Comparison of ENCODE assay signal across 8 cellular contexts in genomic region chr15:45586990-45587860, GRCh38. TPM values are rescaled to one million over a fixed set of nuclear protein-coding genes. Genes with fewer than 3 reads are reported as not detected.
DNase-seq lines count a peak whose midpoint lies in the region; ATAC-seq and TF ChIP-seq lines count a peak whose summit lies in the region.

A gene with protein sequence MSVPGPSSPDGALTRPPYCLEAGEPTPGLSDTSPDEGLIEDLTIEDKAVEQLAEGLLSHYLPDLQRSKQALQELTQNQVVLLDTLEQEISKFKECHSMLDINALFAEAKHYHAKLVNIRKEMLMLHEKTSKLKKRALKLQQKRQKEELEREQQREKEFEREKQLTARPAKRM (plus strand): TSS chr15:45587379. CDS start chr15:45587444, 65 bp downstream.

- POLR2A ChIA-PET in IMR-90 (lab: Charles Lee; ENCODE audit: unreplicated experiment): interaction anchor here (0.6 to 1.3 kb wide), 3 partner anchors 31 to 935 kb away, joined by 3 to 4 read pairs (median 3); a partner anchor contains a TSS

- peak within 1 kb of the TSS; percentile 97 for H2BK5ac ChIP-seq in IMR-90 (ENCODE audit: low read depth, low read length, poor library complexity, severe bottlenecking)

- peak; percentile 78 for ATAC-seq in GM21528 (IDR thresholded peaks at IDR 0.05; ENCODE audit: low FRiP score, unreplicated experiment)
- peak; percentile 85 for ATAC-seq in IMR-90 (ENCODE audit: low read depth)
- peak; percentile 83 to 88 for ATAC-seq in activated T-cell treated with anti-CD3 and anti-CD28 coated beads, Interleukin-2, amount 50 U/mL, for 4 hours
- ATAC-seq in esophagus mucosa: peak; percentile 89

- no peaks in the 10 kb centered on the region for H3K9me1 ChIP-seq in IMR-90 (ENCODE audit: insufficient read depth, low read length)

- no peaks in the 10 kb centered on the region for H4K20me1 ChIP-seq in IMR-90 (ENCODE audit: insufficient read depth, low read length)

- TF ChIP-seq RAD21 in IMR-90 (IDR thresholded peaks at IDR 0.05; ENCODE audit: low read length): no peak

- in situ Hi-C loops in IMR-90 (cut with MboI; ENCODE audit: low sequenced_read_pairs): no loop called here

- CTCF ChIA-PET in IMR-90 (lab: Yijun Ruan, JAX): interaction anchor here (0.8 to 1.3 kb wide), 2 partner anchors 93 to 130 kb away, joined by 3 read pairs; no protein-coding TSS in a partner anchor

- no peaks in the 10 kb centered on the region for H3K9me3 Mint-ChIP-seq in activated T-cell treated with anti-CD3 and anti-CD28 coated beads, Interleukin-2, amount 50 U/mL, for 4 hours

- no peak for TF ChIP-seq CTCF in IMR-90 (conservative IDR thresholded peaks at IDR 0.05; ENCODE audit: low read depth, low read length)

- peak within 1 kb of the TSS; percentile 94 for H4K5ac ChIP-seq in IMR-90 (ENCODE audit: low read depth, low read length)

- H2BK15ac ChIP-seq in IMR-90 (ENCODE audit: low read depth, low read length): peak within 1 kb of the TSS; percentile 68; the same call in 2 of the 3 replicates

- peak within 1 kb of the TSS; percentile 44 for H2AK5ac ChIP-seq in IMR-90 (ENCODE audit: low read depth, low read length)

- peak within 1 kb of the TSS; percentile 84 for H2AK9ac ChIP-seq in IMR-90 (replicated peaks; ENCODE audit: low read depth, low read length, poor library complexity)

- no peak within 1 kb of the TSS for H2BK20ac ChIP-seq in IMR-90 (ENCODE audit: low read depth, low read length)

- H3K4me1 ChIP-seq in IMR-90 (ENCODE audit: control insufficient read depth, insufficient read depth, low read length): peaks cover 3% of the 10 kb centered on the region; the same call in 1 of the 2 replicates
- peaks cover 31% of the 10 kb centered on the region for H3K4me1 ChIP-seq in muscle layer of colon (ENCODE audit: insufficient read depth, low read length)

- peak; percentile 87 for DNase-seq in DMS114 treated with DMSO at 0.1 percent for 48 hours (lab: John Stamatoyannopoulos, UW; ENCODE audit: unreplicated experiment)
- peak; percentile 90 for DNase-seq in IMR-90
- DNase-seq in activated T-cell treated with anti-CD3 and anti-CD28 coated beads, Interleukin-2, amount 50 U/mL, for 4 hours: peak; percentile 82
- DNase-seq in stimulated activated CD8-positive, alpha-beta memory T cell treated with anti-CD3 and anti-CD28 coated beads, Interleukin-7, amount 100 ng/mL, for 24 hours (ENCODE audit: low read depth): peak; percentile 78

- H2AFZ ChIP-seq in IMR-90 (replicated peaks; ENCODE audit: low read length, poor library complexity): peak within 1 kb of the TSS; percentile 98

- H3K27me3 Mint-ChIP-seq in activated T-cell treated with anti-CD3 and anti-CD28 coated beads, Interleukin-2, amount 50 U/mL, for 4 hours (ENCODE audit: low read depth): no peaks in the 10 kb centered on the region

- H3K9me3 ChIP-seq in IMR-90 (ENCODE audit: control insufficient read depth, insufficient read depth, low read length) (no peaks in the 10 kb centered on the region), muscle layer of colon (ENCODE audit: low read length) (no peaks in the 10 kb centered on the region)

- H3K36me3 Mint-ChIP-seq in activated T-cell treated with anti-CD3 and anti-CD28 coated beads, Interleukin-2, amount 50 U/mL, for 4 hours (ENCODE audit: insufficient read depth): no peaks in the 10 kb centered on the region

- peak within 1 kb of the TSS; percentile 92 for H3K56ac ChIP-seq in IMR-90 (ENCODE audit: extremely low read depth, insufficient read depth, low read length)

- WGBS in IMR-90 (ENCODE audit: extremely low coverage in 2 of 2, insufficient read length in 1 of 2), 2 experiments: 0% methylated on average over 32 of the region's 68 CpGs; no CpG with 5 or more reads in 1 of the 2 experiments

- no peaks in the 10 kb centered on the region for H3K27me3 ChIP-seq in IMR-90 (ENCODE audit: control insufficient read depth, insufficient read depth, low read length)
- no peaks in the 10 kb centered on the region for H3K27me3 ChIP-seq in muscle layer of colon (ENCODE audit: control insufficient read depth in 1 of 2, insufficient read depth in 2 of 2, low read length in 2 of 2)

- H3K4me1 Mint-ChIP-seq in activated T-cell treated with anti-CD3 and anti-CD28 coated beads, Interleukin-2, amount 50 U/mL, for 4 hours (ENCODE audit: low read depth): peaks cover 35% of the 10 kb centered on the region

- H3K23ac ChIP-seq in IMR-90 (ENCODE audit: low read depth, low read length): peak within 1 kb of the TSS; percentile 97

- H4K91ac ChIP-seq in IMR-90 (ENCODE audit: insufficient read depth, low read depth, low read length): peak within 1 kb of the TSS; percentile 99

- H3K4me3 Mint-ChIP-seq in activated T-cell treated with anti-CD3 and anti-CD28 coated beads, Interleukin-2, amount 50 U/mL, for 4 hours: peak within 1 kb of the TSS; percentile 97

- H3K4ac ChIP-seq in IMR-90 (ENCODE audit: low read depth, low read length): peak within 1 kb of the TSS; percentile 99

- peaks cover 14 to 27% of the 10 kb centered on the region in 2 experiments for H3K79me1 ChIP-seq in IMR-90 (ENCODE audit: low read depth in 1 of 2, low read length in 2 of 2)

- TF ChIP-seq POLR2A in IMR-90 (IDR thresholded peaks at IDR 0.05; ENCODE audit: low read depth, low read length): peak; percentile 86

- H3K4me3 ChIP-seq in IMR-90 (ENCODE audit: insufficient read depth, low read depth, low read length) (peak within 1 kb of the TSS; percentile 67), muscle layer of colon (ENCODE audit: low read depth in 1 of 2, low read length in 2 of 2) (peak within 1 kb of the TSS; percentile 71 to 80)

- peak within 1 kb of the TSS; percentile 90 for H3K18ac ChIP-seq in IMR-90 (ENCODE audit: low read depth, low read length)

- H3K27ac ChIP-seq in IMR-90 (ENCODE audit: insufficient read depth, low read length): peak within 1 kb of the TSS; percentile 92
- peak within 1 kb of the TSS; percentile 92 for H3K27ac ChIP-seq in muscle layer of colon (ENCODE audit: low read depth, low read length)

- H3K9ac ChIP-seq in IMR-90 (ENCODE audit: low read depth, low read length): peak within 1 kb of the TSS; percentile 95
- H3K9ac ChIP-seq in muscle layer of colon (ENCODE audit: low read length): peak within 1 kb of the TSS; percentile 84

- BruUV-seq in IMR-90 (replicated peaks; lab: Mats Ljungman, UMichigan): no TSS peak

- H4K8ac ChIP-seq in IMR-90 (ENCODE audit: low read depth in 2 of 2, low read length in 2 of 2): peak within 1 kb of the TSS; percentile 89 to 98

- H2BK120ac ChIP-seq in IMR-90 (ENCODE audit: low read depth, low read length): peak within 1 kb of the TSS; percentile 94

- intact Hi-C loops in IMR-90 (cut with micrococcal nuclease): loop anchor here (1.0 to 2.0 kb wide), 3 partner anchors 64 to 184 kb away; partner anchors contain the start of gene SLC30A4

- peak within 1 kb of the TSS; percentile 88 for H3K4me2 ChIP-seq in IMR-90 (ENCODE audit: low read depth, low read length)

- peak within 1 kb of the TSS; percentile 99 for H3K14ac ChIP-seq in IMR-90 (replicated peaks; ENCODE audit: low read depth, low read length)

- H3K36me3 ChIP-seq in IMR-90 (ENCODE audit: control insufficient read depth, insufficient read depth, low read length) (no peaks in the 10 kb centered on the region), muscle layer of colon (ENCODE audit: insufficient read depth, low read length) (peaks cover under 1% of the 10 kb centered on the region)

- dilution Hi-C loops in IMR-90 (cut with HindIII; ENCODE audit: low sequenced_read_pairs, unreplicated experiment): no loop called here

TF ChIP-seq in IMR-90, 13 proteins besides CTCF, POLR2A, EP300 and RAD21 (continues in another document):
- TF ChIP-seq USF2 (IDR thresholded peaks at IDR 0.05; ENCODE audit: low read depth, low read length) (0 out of 2 replicates have a peak, but pooled peaks have one; percentile 54), CEBPB (IDR thresholded peaks at IDR 0.05; ENCODE audit: low read depth, low read length) (no peak), CHD1 (IDR thresholded peaks at IDR 0.05; ENCODE audit: low read depth, low read length) (no peak), RFX5 (IDR thresholded peaks at IDR 0.05; ENCODE audit: low read depth, low read length) (no peak)

TF ChIP-seq in PFSK-1, 5 proteins besides CTCF, POLR2A, EP300 and RAD21 (continues in another document):
- TF ChIP-seq, protein P1, sequence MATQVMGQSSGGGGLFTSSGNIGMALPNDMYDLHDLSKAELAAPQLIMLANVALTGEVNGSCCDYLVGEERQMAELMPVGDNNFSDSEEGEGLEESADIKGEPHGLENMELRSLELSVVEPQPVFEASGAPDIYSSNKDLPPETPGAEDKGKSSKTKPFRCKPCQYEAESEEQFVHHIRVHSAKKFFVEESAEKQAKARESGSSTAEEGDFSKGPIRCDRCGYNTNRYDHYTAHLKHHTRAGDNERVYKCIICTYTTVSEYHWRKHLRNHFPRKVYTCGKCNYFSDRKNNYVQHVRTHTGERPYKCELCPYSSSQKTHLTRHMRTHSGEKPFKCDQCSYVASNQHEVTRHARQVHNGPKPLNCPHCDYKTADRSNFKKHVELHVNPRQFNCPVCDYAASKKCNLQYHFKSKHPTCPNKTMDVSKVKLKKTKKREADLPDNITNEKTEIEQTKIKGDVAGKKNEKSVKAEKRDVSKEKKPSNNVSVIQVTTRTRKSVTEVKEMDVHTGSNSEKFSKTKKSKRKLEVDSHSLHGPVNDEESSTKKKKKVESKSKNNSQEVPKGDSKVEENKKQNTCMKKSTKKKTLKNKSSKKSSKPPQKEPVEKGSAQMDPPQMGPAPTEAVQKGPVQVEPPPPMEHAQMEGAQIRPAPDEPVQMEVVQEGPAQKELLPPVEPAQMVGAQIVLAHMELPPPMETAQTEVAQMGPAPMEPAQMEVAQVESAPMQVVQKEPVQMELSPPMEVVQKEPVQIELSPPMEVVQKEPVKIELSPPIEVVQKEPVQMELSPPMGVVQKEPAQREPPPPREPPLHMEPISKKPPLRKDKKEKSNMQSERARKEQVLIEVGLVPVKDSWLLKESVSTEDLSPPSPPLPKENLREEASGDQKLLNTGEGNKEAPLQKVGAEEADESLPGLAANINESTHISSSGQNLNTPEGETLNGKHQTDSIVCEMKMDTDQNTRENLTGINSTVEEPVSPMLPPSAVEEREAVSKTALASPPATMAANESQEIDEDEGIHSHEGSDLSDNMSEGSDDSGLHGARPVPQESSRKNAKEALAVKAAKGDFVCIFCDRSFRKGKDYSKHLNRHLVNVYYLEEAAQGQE (IDR thresholded peaks at IDR 0.05; ENCODE audit: insufficient read depth in 1 of 2, low read depth in 2 of 2, low read length in 2 of 2): peak; percentile 16 to 55; a peak in 2 of 4 replicates
- 0 out of 2 replicates have a peak, but pooled peaks have one; percentile 68 for TF ChIP-seq SIN3A (IDR thresholded peaks at IDR 0.05; ENCODE audit: borderline replicate concordance, insufficient read depth, low read length)
- peak; percentile 94 for TF ChIP-seq POLR2AphosphoS5 (IDR thresholded peaks at IDR 0.05; ENCODE audit: low read depth, low read length)

RNA-seq across cellular contexts. Expression of the gene that starts here (rescaled TPM):
- total RNA-seq in IMR-90 (2012; rRNA removed) (40.9 and 78.3 TPM in 2 replicates), esophagus mucosa (18.1 TPM)
- polyA plus RNA-seq in IMR-90 (2012; rRNA removed): 17.9 and 21.7 TPM in 2 replicates
- polyA plus RNA-seq in IMR-90 (2012; cell fraction: cytosol; rRNA removed): 7.2 and 12.0 TPM in 2 replicates
- polyA plus RNA-seq in IMR-90 (2012; cell fraction: nucleus; rRNA removed; ENCODE audit: low replicate concordance): 2.2 and 9.9 TPM in 2 replicates
- polyA plus RNA-seq in PFSK-1 (2012; ENCODE audit: insufficient read length, low read depth): 20.1 TPM
- total RNA-seq in activated T-cell treated with anti-CD3 and anti-CD28 coated beads, Interleukin-2, amount 50 U/mL, for 4 hours: 10 to 100 TPM; 49.6 to 58.2 (median 49.9) TPM

Comparison
In these comparisons a context has a peak if more than half of its experiments do, and no peak if none do; other contexts are left out.
1. Peak in every context shown above with its lines: DNase-seq, ATAC-seq, H3K4me3 ChIP-seq and H3K27ac ChIP-seq.